ENCODE assay signal across 28 cellular contexts in the genomic region with DNA sequence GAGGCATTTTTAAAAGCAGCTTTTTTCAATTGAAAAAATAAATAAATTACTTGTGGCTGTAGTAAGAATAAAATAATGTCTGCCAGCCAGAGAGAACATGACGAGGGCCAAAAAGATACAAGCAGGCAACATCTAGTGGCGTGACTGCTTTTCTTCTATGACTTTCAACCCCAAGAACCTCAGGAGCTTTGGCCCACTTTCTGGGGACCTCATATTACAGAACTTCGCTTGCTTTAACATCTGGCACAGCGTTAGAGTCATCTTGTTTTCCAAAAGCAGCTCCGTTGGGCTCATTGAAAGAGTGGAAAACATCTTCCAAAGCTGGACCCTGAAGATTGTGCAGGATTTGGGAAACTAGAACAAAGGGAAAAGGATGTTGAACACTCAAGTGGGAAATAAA.
"Had no signal": no experiment of that assay in that cellular context is flagged by ENCODE, and none has a peak within 500 bp of the region (broad histone marks: within the 10 kb centered on the region; RNA-seq: fewer than 3 reads in every experiment).

No MANE protein-coding gene starts in this region.

- H3K4me1 Mint-ChIP-seq: nephron progenitor cell had no signal

- H3K27ac Mint-ChIP-seq: mesothelial cell of epicardium; nephron progenitor cell; neural progenitor cell; stimulated activated memory B cell treated with anti-CD40 and anti-IgM and Interleukin-4, amounts not matched to agents 10 μg/mL and 1 μg/mL and 100 μg/mL, for 72 hours had no signal

- H3K36me3 ChIP-seq: neural progenitor cell, neutrophil, right lobe of liver, stomach, thyroid gland, transverse colon, upper lobe of left lung, vagina had no signal

- H3K4me3 ChIP-seq: lung, neural progenitor cell, psoas muscle, right lobe of liver, smooth muscle cell, stomach, testis, thyroid gland, transverse colon, upper lobe of left lung, vagina had no signal

- H3K27me3 ChIP-seq: neural progenitor cell, neutrophil, right lobe of liver, stomach, testis, thyroid gland, transverse colon, upper lobe of left lung, vagina had no signal

- H3K27ac ChIP-seq: neural progenitor cell, neutrophil, parathyroid adenoma, psoas muscle, right lobe of liver, testis, thyroid gland, transverse colon, vagina had no signal

- H3K27me3 Mint-ChIP-seq: stimulated activated memory B cell treated with anti-CD40 and anti-IgM and Interleukin-4, amounts not matched to agents 10 μg/mL and 1 μg/mL and 100 μg/mL, for 72 hours had no signal

- H3K9me3 Mint-ChIP-seq: mesothelial cell of epicardium; nephron progenitor cell; neural progenitor cell; stimulated activated memory B cell treated with anti-CD40 and anti-IgM and Interleukin-4, amounts not matched to agents 10 μg/mL and 1 μg/mL and 100 μg/mL, for 72 hours had no signal

- H3K4me3 Mint-ChIP-seq: mesothelial cell of epicardium; naive thymus-derived CD4-positive, alpha-beta T cell; nephron progenitor cell; neural progenitor cell; stimulated activated memory B cell treated with anti-CD40 and anti-IgM and Interleukin-4, amounts not matched to agents 10 μg/mL and 1 μg/mL and 100 μg/mL, for 72 hours had no signal

- H3K4me1 ChIP-seq: testis, thyroid gland, upper lobe of left lung had no signal

- H3K9me3 ChIP-seq: neutrophil, psoas muscle, right lobe of liver, stomach, testis, thyroid gland, transverse colon, upper lobe of left lung, vagina had no signal

- H3K36me3 Mint-ChIP-seq: mesothelial cell of epicardium; neural progenitor cell; stimulated activated memory B cell treated with anti-CD40 and anti-IgM and Interleukin-4, amounts not matched to agents 10 μg/mL and 1 μg/mL and 100 μg/mL, for 72 hours had no signal

- ATAC-seq: left lobe of liver; psoas muscle; right lobe of liver; stimulated activated memory B cell treated with anti-CD40 and anti-IgM and Interleukin-4, amounts not matched to agents 10 μg/mL and 1 μg/mL and 100 μg/mL, for 72 hours had no signal

- DNase-seq: hippocampal formation; kidney glomerular epithelial cell; left cardiac atrium; mesendoderm; naive thymus-derived CD4-positive, alpha-beta T cell; nephron progenitor cell; occipital lobe; psoas muscle; right lobe of liver; stimulated activated CD4-positive, alpha-beta T cell treated with anti-CD3 and anti-CD28 coated beads, Interleukin-1b, Interleukin-23, amount 100 ng/mL, for 48 hours; stimulated activated CD4-positive, alpha-beta T cell treated with anti-CD3 and anti-CD28 coated beads, Interleukin-2, amount 100 ng/mL, for 48 hours; stimulated activated CD4-positive, alpha-beta T cell treated with anti-CD3 and anti-CD28 coated beads, Interleukin-4, amount 100 ng/mL, for 4 hours; stimulated activated CD8-positive, alpha-beta memory T cell treated with anti-CD3 and anti-CD28 coated beads, Interleukin-4, amount 100 ng/mL, for 48 hours; stimulated activated naive CD4-positive, alpha-beta T cell treated with Interleukin-2 at 50 U/mL for 16 hours; stomach; testis; thyroid gland; transverse colon; upper lobe of left lung had no signal
